ENCODE assay signal across 21 cellular contexts in the genomic region with DNA sequence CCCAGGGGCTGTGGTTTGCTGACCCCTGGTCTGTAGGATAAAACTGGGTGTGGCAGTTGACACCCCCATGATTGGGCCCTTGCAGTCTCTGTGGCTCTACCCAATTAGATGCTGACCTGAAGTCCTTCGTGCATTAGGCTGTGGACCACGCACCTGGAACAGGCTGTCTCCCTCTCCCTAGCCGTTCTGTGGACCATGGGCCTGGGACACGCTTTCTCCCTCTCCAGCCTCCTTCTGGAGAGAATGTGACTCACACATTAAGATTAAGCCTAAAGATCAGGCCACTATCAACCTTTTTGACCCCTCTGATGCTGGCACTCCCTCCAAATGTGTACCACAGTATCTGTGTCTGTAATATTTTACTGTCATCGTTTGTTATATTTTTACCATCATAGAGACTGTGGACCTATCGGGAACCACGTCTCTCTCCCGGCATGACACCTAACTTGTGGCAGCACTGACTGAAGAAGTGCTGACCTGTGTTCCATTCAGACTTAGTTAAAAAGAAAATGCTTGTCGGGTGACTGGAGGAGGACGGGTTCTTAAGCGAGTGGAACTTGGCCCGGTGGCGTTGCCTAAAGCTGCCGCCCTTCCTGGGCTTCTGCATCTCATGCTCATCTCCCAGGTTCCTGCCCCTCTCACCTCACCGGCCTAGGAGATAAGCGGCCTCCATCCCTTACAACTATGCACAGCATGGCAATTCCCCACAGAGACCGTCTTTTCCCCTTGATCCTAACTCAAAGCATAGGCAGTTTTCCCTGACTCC.
"Had no signal": no experiment of that assay in that cellular context is flagged by ENCODE, and none has a peak within 500 bp of the region (broad histone marks: within the 10 kb centered on the region; RNA-seq: fewer than 3 reads in every experiment).

No MANE protein-coding gene starts in this region.

- H3K27me3 ChIP-seq: brain microvascular endothelial cell, gastrocnemius medialis, testis had no signal

- H3K4me3 Mint-ChIP-seq: activated CD4-positive, alpha-beta T cell treated with anti-CD3 and anti-CD28 coated beads, Interleukin-2, amount 10 ng/mL, durations not matched to agents 24 days and 14 days; activated naive CD8-positive, alpha-beta T cell treated with anti-CD3 and anti-CD28 coated beads, Interleukin-2, amount 50 U/mL, for 24 hours; neural crest cell; type B pancreatic cell had no signal

- H3K9ac ChIP-seq: SK-N-SH had no signal

- H3K36me3 Mint-ChIP-seq: type B pancreatic cell had no signal

- ATAC-seq: gastrocnemius medialis, psoas muscle, sciatic nerve had no signal

- H3K27ac Mint-ChIP-seq: activated CD4-positive, alpha-beta T cell treated with anti-CD3 and anti-CD28 coated beads, Interleukin-2, amount 10 ng/mL, durations not matched to agents 24 days and 14 days; activated naive CD8-positive, alpha-beta T cell treated with anti-CD3 and anti-CD28 coated beads, Interleukin-2, amount 50 U/mL, for 24 hours; activated T-helper 2 cell treated with anti-CD3 and anti-CD28 coated beads, Interferon-gamma antibody, Interleukin-2, Interleukin-4, amounts not matched to agents 10 μg/mL and 5 μg/mL and 100 μg/mL, durations not matched to agents 14 hours and 24 hours and 36 hours; T-cell; type B pancreatic cell had no signal

- H3K9me3 ChIP-seq: testis had no signal

- H3K4me1 ChIP-seq: gastrocnemius medialis, psoas muscle, testis had no signal

- H3K4me3 ChIP-seq: coronary artery, gastrocnemius medialis, psoas muscle, smooth muscle cell, testis had no signal

- H3K27ac ChIP-seq: brain microvascular endothelial cell, coronary artery, gastrocnemius medialis, psoas muscle, testis had no signal

- H3K9me3 Mint-ChIP-seq: type B pancreatic cell had no signal

- H3K4me2 ChIP-seq: SK-N-SH, smooth muscle cell had no signal

- H3K36me3 ChIP-seq: brain microvascular endothelial cell, gastrocnemius medialis had no signal

- DNase-seq: activated CD4-positive, alpha-beta T cell treated with anti-CD3 and anti-CD28 coated beads, Interleukin-2, amount 10 ng/mL, durations not matched to agents 24 days and 14 days; activated T-cell treated with anti-CD3 and anti-CD28 coated beads for 4 hours; anterior cingulate cortex; brain microvascular endothelial cell; central memory CD4-positive, alpha-beta T cell; gastrocnemius medialis; kidney; mammary epithelial cell; psoas muscle; stimulated activated CD4-positive, alpha-beta T cell treated with anti-CD3 and anti-CD28 coated beads, Interleukin-4, amount 100 ng/mL, for 1 hour; T-helper 9 cell had no signal

- H3K4me1 Mint-ChIP-seq: activated CD4-positive, alpha-beta T cell treated with anti-CD3 and anti-CD28 coated beads, Interleukin-2, amount 10 ng/mL, durations not matched to agents 24 days and 14 days had no signal
